2 cellular contexts compared by ENCODE assay signal in the genomic region with DNA sequence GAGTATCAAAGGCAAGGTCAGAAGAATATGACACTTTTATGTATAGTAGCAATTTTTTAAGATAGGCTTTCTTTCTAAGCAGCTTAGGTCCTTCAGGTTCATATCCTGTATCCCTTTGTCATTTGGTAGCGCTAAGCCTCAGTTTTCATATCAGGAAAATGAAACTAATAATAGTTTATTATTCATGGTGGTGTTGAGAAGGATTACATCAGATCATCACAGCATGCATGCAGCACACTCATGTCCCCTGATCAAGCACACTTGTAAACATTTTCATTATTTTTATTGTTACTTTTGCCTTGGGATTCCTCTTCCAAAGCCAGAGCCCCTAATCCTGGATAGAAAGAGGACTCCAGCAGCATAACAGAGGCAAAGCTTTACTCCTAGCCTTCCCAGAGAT.
TF ChIP-seq lines count a peak whose summit lies in the region.

No MANE protein-coding gene starts in this region.

TF ChIP-seq in IMR-90, 13 proteins besides CTCF, POLR2A, EP300 and RAD21:
- no peak for TF ChIP-seq MXI1 (IDR thresholded peaks at IDR 0.05; ENCODE audit: borderline replicate concordance, low read depth, low read length)
- no peak for TF ChIP-seq RFX5 (IDR thresholded peaks at IDR 0.05; ENCODE audit: low read depth, low read length)
- no peak for TF ChIP-seq NFE2L2 (IDR thresholded peaks at IDR 0.05; ENCODE audit: low read depth, low read length)
- TF ChIP-seq FOS (IDR thresholded peaks at IDR 0.05; ENCODE audit: low read depth, low read length), result no peak
- no peak for TF ChIP-seq CHD1 (IDR thresholded peaks at IDR 0.05; ENCODE audit: low read depth, low read length)
- TF ChIP-seq MAZ (IDR thresholded peaks at IDR 0.05; ENCODE audit: borderline replicate concordance, low read depth, low read length), result no peak

TF ChIP-seq in WTC11, 78 proteins besides CTCF, POLR2A, EP300 and RAD21:
- 0 out of 2 replicates have a peak, but pooled peaks have one; percentile 17 for TF ChIP-seq GABPB1 (CRISPR knock-in tag; IDR thresholded peaks at IDR 0.05)
- no peak for TF ChIP-seq TCF7 (CRISPR knock-in tag; IDR thresholded peaks at IDR 0.05; ENCODE audit: low read depth)
TF ChIP-seq in WTC11: peak in this region for 1.
